In genomic region chr7:37182011-37182478, GRCh38 we compare ENCODE assay signal across 1 cellular context.
TF ChIP-seq lines count a peak whose summit lies in the region.

No MANE protein-coding gene starts in this region.

TF ChIP-seq in HepG2, 621 proteins besides CTCF, POLR2A, EP300 and RAD21 (continued from another document):
- TF ChIP-seq HNF1B (CRISPR knock-in tag; IDR thresholded peaks at IDR 0.05): peak; percentile 50; the same call in 1 of the 2 replicates
- peak; percentile 74 for TF ChIP-seq ZNF781 (CRISPR knock-in tag; IDR thresholded peaks at IDR 0.05; ENCODE audit: borderline replicate concordance, not compliant biosample characterization)
- peak; percentile 77; the same call in 1 of the 2 replicates for TF ChIP-seq ZNF142 (CRISPR knock-in tag; IDR thresholded peaks at IDR 0.05)
- TF ChIP-seq TARDBP (CRISPR knock-in tag; IDR thresholded peaks at IDR 0.05): peak; percentile 68; the same call in 1 of the 2 replicates
- peak; percentile 68; the same call in 1 of the 2 replicates for TF ChIP-seq KDM2A (CRISPR knock-in tag; IDR thresholded peaks at IDR 0.05; ENCODE audit: borderline replicate concordance, low read depth)
- peak; percentile 67; the same call in 1 of the 2 replicates for TF ChIP-seq MEF2D (CRISPR knock-in tag; IDR thresholded peaks at IDR 0.05)
- TF ChIP-seq ZSCAN31 (CRISPR knock-in tag; IDR thresholded peaks at IDR 0.05; ENCODE audit: low read depth): no peak
- peak; percentile 60 for TF ChIP-seq XRCC5 (optimal IDR thresholded peaks at IDR 0.05; ENCODE audit: low read length)
- no peak for TF ChIP-seq CEBPZ (IDR thresholded peaks at IDR 0.05; ENCODE audit: low read length)
- 0 out of 2 replicates have a peak, but pooled peaks have one; percentile 21 for TF ChIP-seq NR2C2 (CRISPR knock-in tag; IDR thresholded peaks at IDR 0.05; ENCODE audit: borderline replicate concordance)
- TF ChIP-seq ARID5B (CRISPR knock-in tag; IDR thresholded peaks at IDR 0.05): 0 out of 2 replicates have a peak, but pooled peaks have one; percentile 39
- peak; percentile 98 for TF ChIP-seq SMC3 (IDR thresholded peaks at IDR 0.05; ENCODE audit: low read length)
- TF ChIP-seq NFE2L2 (IDR thresholded peaks at IDR 0.05; ENCODE audit: low read length): no peak
- peak; percentile 56; the same call in 1 of the 2 replicates for TF ChIP-seq MIXL1 (CRISPR knock-in tag; IDR thresholded peaks at IDR 0.05)
- no peak for TF ChIP-seq ZNF12 (CRISPR knock-in tag; IDR thresholded peaks at IDR 0.05)
- peak in 1 of 2 experiments; percentile 23; a peak in 1 of 4 replicates for TF ChIP-seq KLF16 (CRISPR knock-in tag; IDR thresholded peaks at IDR 0.05)
- TF ChIP-seq KMT2B (CRISPR knock-in tag; IDR thresholded peaks at IDR 0.05): no peak
- TF ChIP-seq ZFP37 (CRISPR knock-in tag; IDR thresholded peaks at IDR 0.05; ENCODE audit: borderline replicate concordance): no peak
- peak; percentile 60 for TF ChIP-seq SALL1 (CRISPR knock-in tag; IDR thresholded peaks at IDR 0.05)
- TF ChIP-seq ZNF691 (CRISPR knock-in tag; IDR thresholded peaks at IDR 0.05; ENCODE audit: borderline replicate concordance, low read depth): peak; percentile 52; the same call in 1 of the 2 replicates
- TF ChIP-seq ZNF772 (CRISPR knock-in tag; IDR thresholded peaks at IDR 0.05): no peak
- 0 out of 2 replicates have a peak, but pooled peaks have one; percentile 28 for TF ChIP-seq ZBTB34 (CRISPR knock-in tag; IDR thresholded peaks at IDR 0.05)
- peak; percentile 51 for TF ChIP-seq GATAD2A (CRISPR knock-in tag; IDR thresholded peaks at IDR 0.05)
- TF ChIP-seq SSRP1 (CRISPR knock-in tag; IDR thresholded peaks at IDR 0.05): peak; percentile 75; the same call in 1 of the 2 replicates
- TF ChIP-seq SOX6 (IDR thresholded peaks at IDR 0.05): no peak
- TF ChIP-seq SOX6 (CRISPR knock-in tag; IDR thresholded peaks at IDR 0.05): peak; percentile 48; the same call in 1 of the 2 replicates
